8 cellular contexts compared by ENCODE assay signal in genomic region chr21:46096997-46097825, GRCh38. TPM values are rescaled to one million over a fixed set of nuclear protein-coding genes. Genes with fewer than 3 reads are reported as not detected.
DNase-seq lines count a peak whose midpoint lies in the region; ATAC-seq, FAIRE-seq and TF ChIP-seq lines count a peak whose summit lies in the region.
"Had no signal": no experiment of that assay in that cellular context is flagged by ENCODE, and none has a peak within 500 bp of the region (broad histone marks: within the 10 kb centered on the region; RNA-seq: fewer than 3 reads in every experiment).

No MANE protein-coding gene starts in this region.

- POLR2A ChIA-PET in HepG2 (lab: Yijun Ruan, JAX): no interaction called here

- H3K9me3 Mint-ChIP-seq in astrocyte (ENCODE audit: unreplicated experiment): peaks cover 4% of the 10 kb centered on the region

- TF ChIP-seq CTCF in astrocyte (IDR thresholded peaks at IDR 0.05; ENCODE audit: insufficient read depth, low read depth, low read length) (no peak), HepG2 (CRISPR knock-in tag; IDR thresholded peaks at IDR 0.05) (no peak), GM13977 (IDR thresholded peaks at IDR 0.05; ENCODE audit: extremely low read depth, insufficient read depth, missing control alignments) (no peak)

- H3K27me3 ChIP-seq in astrocyte (ENCODE audit: insufficient read depth, low read length) (no peaks in the 10 kb centered on the region), HepG2 (ENCODE audit: control insufficient read depth in 1 of 2, insufficient read depth in 2 of 2, low read length in 2 of 2) (peaks cover 13 to 59% of the 10 kb centered on the region in 2 experiments), thymus (ENCODE audit: control insufficient read depth, insufficient read depth) (peaks cover 36% of the 10 kb centered on the region)

- no peak for TF ChIP-seq RAD21 in HepG2 (CRISPR knock-in tag; IDR thresholded peaks at IDR 0.05)

- no TSS peak for BruUV-seq in HepG2 (replicated peaks; lab: Mats Ljungman, UMichigan)

- peaks cover 4% of the 10 kb centered on the region for H3K36me3 ChIP-seq in astrocyte (ENCODE audit: insufficient read depth, low read length)
- no peaks in the 10 kb centered on the region for H3K36me3 ChIP-seq in HepG2 (replicated peaks in 1 of 2; ENCODE audit: control insufficient read depth in 1 of 2, insufficient read depth in 2 of 2, low read length in 2 of 2)
- H3K36me3 ChIP-seq in thymus (ENCODE audit: control insufficient read depth, insufficient read depth): no peaks in the 10 kb centered on the region

- H3K79me2 ChIP-seq in astrocyte (ENCODE audit: insufficient read depth, low read length): peaks cover 52% of the 10 kb centered on the region
- H3K79me2 ChIP-seq in HepG2 (ENCODE audit: insufficient read depth, low read length): no peaks in the 10 kb centered on the region

- H3K4me1 Mint-ChIP-seq in astrocyte (ENCODE audit: low read depth, unreplicated experiment): peaks cover 2% of the 10 kb centered on the region

- H3K9ac ChIP-seq in astrocyte (ENCODE audit: low read length) (peak overlapping the region; percentile 59), HepG2 (ENCODE audit: insufficient read depth, low read depth, low read length) (no peak overlapping the region)

- in situ Hi-C loops in HepG2 (cut with HindIII; ENCODE audit: extremely low pct_ligation_motif_present, low pct_unique_long_range_greater_than_20kb): no loop called here
- in situ Hi-C loops in GM13977 (cut with MboI; ENCODE audit: low pct_unique_long_range_greater_than_20kb, low sequenced_read_pairs, unreplicated experiment): no loop called here

- H3K4me2 ChIP-seq in astrocyte (ENCODE audit: low read length) (peak overlapping the region; percentile 80), HepG2 (ENCODE audit: low read depth, low read length) (no peak overlapping the region; the same call in 1 of the 2 replicates)

- TF ChIP-seq EP300 in HepG2 (IDR thresholded peaks at IDR 0.05; ENCODE audit: low read depth in 2 of 2, low read length in 2 of 2): no peak
- TF ChIP-seq EP300 in HepG2 (CRISPR knock-in tag; IDR thresholded peaks at IDR 0.05; ENCODE audit: borderline replicate concordance): no peak

- no peak overlapping the region for H3K27ac ChIP-seq in astrocyte (ENCODE audit: low read depth, low read length)
- H3K27ac ChIP-seq in HepG2 (ENCODE audit: extremely low read length, insufficient read depth, low read length): no peak overlapping the region
- H3K27ac ChIP-seq in thymus (ENCODE audit: low read depth): no peak overlapping the region

- peak overlapping the region; percentile 44 for H2AFZ ChIP-seq in astrocyte (ENCODE audit: low read depth, low read length)
- H2AFZ ChIP-seq in HepG2 (ENCODE audit: low read length): no peak overlapping the region

- H3K9me3 ChIP-seq in astrocyte (ENCODE audit: insufficient read depth, low read depth, low read length): no peaks in the 10 kb centered on the region
- H3K9me3 ChIP-seq in HepG2 (ENCODE audit: low read length): no peaks in the 10 kb centered on the region
- no peaks in the 10 kb centered on the region for H3K9me3 ChIP-seq in thymus (ENCODE audit: control insufficient read depth)

- WGBS in HepG2 (ENCODE audit: low lambda C conversion rate): 100% methylated on average over 1 of the region's 32 CpGs
- 46% methylated on average over 32 of the region's 32 CpGs for WGBS in thymus

- DNase-seq in HTR-8/SVneo (ENCODE audit: insufficient read length, low spot score): no peak
- no peak for DNase-seq in astrocyte (ENCODE audit: low read depth)
- no peak for DNase-seq in HepG2 (ENCODE audit: low spot score)
- no peak for DNase-seq in activated gamma-delta T cell treated with Interleukin-2 at 50 U/mL for 16 hours
- DNase-seq in GM13977 (ENCODE audit: low spot score): no peak

- no peak overlapping the region for H3K27ac Mint-ChIP-seq in astrocyte (ENCODE audit: unreplicated experiment)

- ATAC-seq in HepG2 (peak; percentile 8; the same call in 2 of the 3 replicates), HG02588 (IDR thresholded peaks at IDR 0.05; ENCODE audit: unreplicated experiment) (no peak)

- no peaks in the 10 kb centered on the region for H3K36me3 Mint-ChIP-seq in astrocyte (ENCODE audit: low read depth, unreplicated experiment)

- H3K4me3 Mint-ChIP-seq in astrocyte (ENCODE audit: unreplicated experiment): peak overlapping the region; percentile 71

- intact Hi-C loops in HepG2 (cut with micrococcal nuclease; ENCODE audit: unreplicated experiment): no loop called here

- FAIRE-seq in HTR-8/SVneo (lab: Jason Lieb, UNC): peak; percentile 93
- no peak for FAIRE-seq in astrocyte (lab: Jason Lieb, UNC)
- FAIRE-seq in HepG2 (lab: Jason Lieb, UNC): no peak

- peaks cover 5% of the 10 kb centered on the region for H3K27me3 Mint-ChIP-seq in astrocyte (ENCODE audit: low read depth, unreplicated experiment)

- H4K20me1 ChIP-seq in astrocyte (ENCODE audit: insufficient read depth, low read length): peaks cover 31% of the 10 kb centered on the region
- H4K20me1 ChIP-seq in HepG2 (ENCODE audit: insufficient read depth, low read length): no peaks in the 10 kb centered on the region

- H3K4me3 ChIP-seq in astrocyte (ENCODE audit: insufficient read depth, low read depth, low read length) (peak overlapping the region; percentile 20), HepG2 (replicated peaks in 1 of 3; ENCODE audit: insufficient read depth in 1 of 3, low read depth in 2 of 3, low read length in 3 of 3) (peak overlapping the region in 1 of 3 experiments; percentile 30; a peak in 1 of 6 replicates), thymus (ENCODE audit: low read length) (peak overlapping the region; percentile 55)

- no peak for TF ChIP-seq POLR2A in HepG2 (IDR thresholded peaks at IDR 0.05; ENCODE audit: insufficient read depth in 1 of 2, low read depth in 2 of 2, low read length in 2 of 2)

- CTCF ChIA-PET in HepG2 (lab: Yijun Ruan, JAX; ENCODE audit: low intra/inter-chr PET ratio, low total read pairs): no interaction called here

- H3K4me1 ChIP-seq in astrocyte (ENCODE audit: insufficient read depth, low read length): peaks cover 20% of the 10 kb centered on the region
- H3K4me1 ChIP-seq in HepG2 (ENCODE audit: insufficient read depth, low read length): no peaks in the 10 kb centered on the region
- peaks cover 2% of the 10 kb centered on the region for H3K4me1 ChIP-seq in thymus (ENCODE audit: control insufficient read depth, insufficient read depth, low read length)

TF ChIP-seq in HepG2, 621 proteins besides CTCF, POLR2A, EP300 and RAD21:
- TF ChIP-seq EZH2 (conservative IDR thresholded peaks at IDR 0.05; ENCODE audit: low read depth, low read length) (0 out of 2 replicates have a peak, but pooled peaks have one; percentile 32), HNRNPK (IDR thresholded peaks at IDR 0.05; ENCODE audit: low read depth, low read length, poor library complexity, severe bottlenecking) (peak; percentile 37), ZNF674 (CRISPR knock-in tag; IDR thresholded peaks at IDR 0.05; ENCODE audit: low read depth) (no peak)
TF ChIP-seq in HepG2: peak in this region for 2.

RNA-seq across cellular contexts. Expression of gene COL6A2, which starts 0.7 kb away (rescaled TPM):
- total RNA-seq in astrocyte: 120 and 194 TPM in 2 replicates
- 0.07 and 0.14 TPM in 2 replicates for total RNA-seq in HepG2 (2016; rRNA removed; fragmentation: Illumina TruSeq; extraction: Trizol)
- total RNA-seq in HepG2 (2016; cell fraction: cytosol; rRNA removed; fragmentation: Illumina TruSeq; extraction: Trizol; ENCODE audit: low read depth): not detected in 2 replicates
- 0.06 TPM in 1 of 2 replicates, not detected in the other for total RNA-seq in HepG2 (2016; cell fraction: insoluble cytoplasmic fraction; rRNA removed; fragmentation: Illumina TruSeq; extraction: Trizol)
- not detected in 2 replicates for total RNA-seq in HepG2 (2016; cell fraction: membrane; rRNA removed; fragmentation: Illumina TruSeq; extraction: Trizol)
- total RNA-seq in HepG2 (2016; cell fraction: nucleus; rRNA removed; fragmentation: Illumina TruSeq; extraction: Trizol): 0.13 and 0.22 TPM in 2 replicates
- 0.41 and 1.6 TPM in 2 replicates for polyA plus RNA-seq in HepG2 (2011; rRNA removed)
- polyA plus RNA-seq in HepG2 (2011; cell fraction: cytosol; rRNA removed): 0.27 and 0.31 TPM in 2 replicates
- polyA plus RNA-seq in HepG2 (2011; cell fraction: nucleus; rRNA removed): 8.5 and 10.4 TPM in 2 replicates
- polyA plus RNA-seq in HepG2 (2012): 0.36 and 0.81 TPM in 2 replicates
- polyA plus RNA-seq in HepG2 (2016; cell fraction: cytosol; fragmentation: Illumina TruSeq; extraction: Trizol; ENCODE audit: low read depth): not detected in 2 replicates
- not detected in 2 replicates for polyA plus RNA-seq in HepG2 (2016; cell fraction: insoluble cytoplasmic fraction; fragmentation: Illumina TruSeq; extraction: Trizol; ENCODE audit: low read depth)
- not detected in 2 replicates for polyA plus RNA-seq in HepG2 (2016; cell fraction: membrane; fragmentation: Illumina TruSeq; extraction: Trizol; ENCODE audit: low read depth)
- 0.48 and 0.69 TPM in 2 replicates for polyA plus RNA-seq in HepG2 (2016; cell fraction: nucleus; fragmentation: Illumina TruSeq; extraction: Trizol; ENCODE audit: insufficient read depth, low read depth)
- polyA minus RNA-seq in HepG2 (2011; rRNA and poly(A)+ RNA removed; ENCODE audit: low replicate concordance): 0.44 TPM in 1 of 2 replicates, not detected in the other
- polyA minus RNA-seq in HepG2 (2011; cell fraction: cytosol; rRNA and poly(A)+ RNA removed): not detected in 2 replicates
- 0.52 and 1.2 TPM in 2 replicates for polyA minus RNA-seq in HepG2 (2011; cell fraction: nucleus; rRNA and poly(A)+ RNA removed)
- polyA plus RNA-seq in thymus: 182 TPM

RNA-seq across cellular contexts. Expression of gene FTCD, which starts 58.2 kb away (rescaled TPM):
- total RNA-seq in astrocyte (1.9 and 2.0 TPM in 2 replicates), HepG2 (2016; rRNA removed; fragmentation: Illumina TruSeq; extraction: Trizol) (78.5 and 105 TPM in 2 replicates)
- 13.1 and 13.2 TPM in 2 replicates for total RNA-seq in HepG2 (2016; cell fraction: cytosol; rRNA removed; fragmentation: Illumina TruSeq; extraction: Trizol; ENCODE audit: low read depth)
- total RNA-seq in HepG2 (2016; cell fraction: insoluble cytoplasmic fraction; rRNA removed; fragmentation: Illumina TruSeq; extraction: Trizol): 61.2 and 115 TPM in 2 replicates
- total RNA-seq in HepG2 (2016; cell fraction: membrane; rRNA removed; fragmentation: Illumina TruSeq; extraction: Trizol): 21.0 and 27.4 TPM in 2 replicates
- total RNA-seq in HepG2 (2016; cell fraction: nucleus; rRNA removed; fragmentation: Illumina TruSeq; extraction: Trizol): 94.5 and 110 TPM in 2 replicates
- polyA plus RNA-seq in HepG2 (2011; rRNA removed) (75.7 and 112 TPM in 2 replicates), thymus (1.6 TPM)
- 34.7 and 61.2 TPM in 2 replicates for polyA plus RNA-seq in HepG2 (2011; cell fraction: cytosol; rRNA removed)
- polyA plus RNA-seq in HepG2 (2011; cell fraction: nucleus; rRNA removed): 656 and 751 TPM in 2 replicates
- polyA plus RNA-seq in HepG2 (2012): 108 and 140 TPM in 2 replicates
- 11.0 and 12.4 TPM in 2 replicates for polyA plus RNA-seq in HepG2 (2016; cell fraction: cytosol; fragmentation: Illumina TruSeq; extraction: Trizol; ENCODE audit: low read depth)
- polyA plus RNA-seq in HepG2 (2016; cell fraction: insoluble cytoplasmic fraction; fragmentation: Illumina TruSeq; extraction: Trizol; ENCODE audit: low read depth): 47.9 and 52.0 TPM in 2 replicates
- 11.9 and 17.7 TPM in 2 replicates for polyA plus RNA-seq in HepG2 (2016; cell fraction: membrane; fragmentation: Illumina TruSeq; extraction: Trizol; ENCODE audit: low read depth)
- 369 and 379 TPM in 2 replicates for polyA plus RNA-seq in HepG2 (2016; cell fraction: nucleus; fragmentation: Illumina TruSeq; extraction: Trizol; ENCODE audit: insufficient read depth, low read depth)
- polyA minus RNA-seq in HepG2 (2011; rRNA and poly(A)+ RNA removed; ENCODE audit: low replicate concordance): 0.42 and 84.7 TPM in 2 replicates
- polyA minus RNA-seq in HepG2 (2011; cell fraction: cytosol; rRNA and poly(A)+ RNA removed): 33.3 and 39.2 TPM in 2 replicates
- polyA minus RNA-seq in HepG2 (2011; cell fraction: nucleus; rRNA and poly(A)+ RNA removed): 93.9 and 118 TPM in 2 replicates
- total RNA-seq: LHCN-M2 had no signal

Comparison
In these comparisons a context has a peak if more than half of its experiments do, and no peak if none do; other contexts are left out.
1. RNA of gene COL6A2, which starts 0.7 kb away (total RNA-seq): 120 to 194 TPM in astrocyte; 0.06 to 0.22 TPM in HepG2; every median in the first group is over 10 times any median in the second.